In genomic region chr5:143495823-143496275, GRCh38 we compare ENCODE assay signal across 9 cellular contexts.
A peak's percentile ranks its signal among the peaks of the same experiment; 100 is the strongest.
DNase-seq lines count a peak whose midpoint lies in the region; ATAC-seq and TF ChIP-seq lines count a peak whose summit lies in the region.
"Had no signal": no experiment of that assay in that cellular context is flagged by ENCODE, and none has a peak within 500 bp of the region (broad histone marks: within the 10 kb centered on the region; RNA-seq: fewer than 3 reads in every experiment).

No MANE protein-coding gene starts in this region.

- peaks cover 15 to 45% (median 21%) of the 10 kb centered on the region in 3 donors for H3K4me1 ChIP-seq in esophagus squamous epithelium
- no peaks in the 10 kb centered on the region for H3K4me1 ChIP-seq in CD8-positive, alpha-beta T cell (ENCODE audit: insufficient read depth, low read length)

- no peak overlapping the region for H3K4me3 Mint-ChIP-seq in nephron progenitor cell
- H3K4me3 Mint-ChIP-seq in CD8-positive, alpha-beta T cell: no peak overlapping the region
- H3K4me3 Mint-ChIP-seq in activated T-cell treated with anti-CD3 and anti-CD28 coated beads, Interleukin-2, amount 50 U/mL, for 24 hours: no peak overlapping the region

- peaks cover 9% of the 10 kb centered on the region for H3K27me3 Mint-ChIP-seq in nephron progenitor cell (ENCODE audit: low read depth, poor library complexity)
- H3K27me3 Mint-ChIP-seq in CD8-positive, alpha-beta T cell (ENCODE audit: low read depth): no peaks in the 10 kb centered on the region
- H3K27me3 Mint-ChIP-seq in activated T-cell treated with anti-CD3 and anti-CD28 coated beads, Interleukin-2, amount 50 U/mL, for 24 hours: no peaks in the 10 kb centered on the region

- ATAC-seq in CD8-positive, alpha-beta T cell: no peak

- no peak for TF ChIP-seq POLR2A in esophagus squamous epithelium (IDR thresholded peaks at IDR 0.05)

- CTCF ChIA-PET in CD8-positive, alpha-beta T cell (lab: Charles Lee): no interaction called here

- H3K36me3 ChIP-seq in esophagus squamous epithelium: no peaks in the 10 kb centered on the region
- H3K36me3 ChIP-seq in CD8-positive, alpha-beta T cell (ENCODE audit: insufficient read depth, low read length): no peaks in the 10 kb centered on the region

- WGBS in esophagus squamous epithelium, 2 donors: 7 to 12% methylated on average over 2 of the region's 2 CpGs

- no peaks in the 10 kb centered on the region for H3K4me1 Mint-ChIP-seq in nephron progenitor cell
- no peaks in the 10 kb centered on the region for H3K4me1 Mint-ChIP-seq in CD8-positive, alpha-beta T cell (ENCODE audit: low read depth)
- H3K4me1 Mint-ChIP-seq in activated T-cell treated with anti-CD3 and anti-CD28 coated beads, Interleukin-2, amount 50 U/mL, for 24 hours (ENCODE audit: low read depth): no peaks in the 10 kb centered on the region

- POLR2A ChIA-PET in CD8-positive, alpha-beta T cell (lab: Charles Lee): no interaction called here

- peak overlapping the region in 1 of 4 donors; percentile 9 for H3K4me3 ChIP-seq in esophagus squamous epithelium
- H3K4me3 ChIP-seq in CD8-positive, alpha-beta T cell (ENCODE audit: low read depth, low read length): no peak overlapping the region

- H3K9me3 Mint-ChIP-seq in nephron progenitor cell: no peaks in the 10 kb centered on the region
- H3K9me3 Mint-ChIP-seq in CD8-positive, alpha-beta T cell: no peaks in the 10 kb centered on the region
- H3K9me3 Mint-ChIP-seq in activated T-cell treated with anti-CD3 and anti-CD28 coated beads, Interleukin-2, amount 50 U/mL, for 24 hours: no peaks in the 10 kb centered on the region

- peak overlapping the region; percentile 40 to 82 (median 66) for H3K27ac ChIP-seq in esophagus squamous epithelium
- no peak overlapping the region for H3K27ac ChIP-seq in CD8-positive, alpha-beta T cell (ENCODE audit: low read depth, low read length)

- no peak for TF ChIP-seq CTCF in esophagus squamous epithelium (IDR thresholded peaks at IDR 0.05)
- no peak for TF ChIP-seq CTCF in nephron progenitor cell (IDR thresholded peaks at IDR 0.05)
- TF ChIP-seq CTCF in CD8-positive, alpha-beta T cell (IDR thresholded peaks at IDR 0.05): no peak

- peak; percentile 93 for DNase-seq in G401 (ENCODE audit: low spot score)
- peak; percentile 67 for DNase-seq in NCI-H460 (ENCODE audit: extremely low read depth, low read depth)
- DNase-seq in esophagus squamous epithelium (lab: John Stamatoyannopoulos, UW): no peak
- DNase-seq in renal cortical epithelial cell (ENCODE audit: low read depth): peak; percentile 74
- DNase-seq in activated CD8-positive, alpha-beta memory T cell treated with anti-CD3 and anti-CD28 coated beads for 24 hours: no peak
- DNase-seq in nephron progenitor cell: no peak
- DNase-seq in CD8-positive, alpha-beta T cell: no peak
- DNase-seq in activated T-cell treated with anti-CD3 and anti-CD28 coated beads, Interleukin-2, amount 50 U/mL, for 24 hours: no peak
- DNase-seq: SIG-M5 had no signal

- no peaks in the 10 kb centered on the region for H3K27me3 ChIP-seq in esophagus squamous epithelium
- no peaks in the 10 kb centered on the region for H3K27me3 ChIP-seq in CD8-positive, alpha-beta T cell (ENCODE audit: insufficient read depth, low read length)

- intact Hi-C loops in esophagus squamous epithelium (cut with DNase I): no loop called here
- intact Hi-C loops in CD8-positive, alpha-beta T cell (cut with DNase I, micrococcal nuclease): no loop called here

- no peaks in the 10 kb centered on the region for H3K36me3 Mint-ChIP-seq in nephron progenitor cell (ENCODE audit: low read depth)
- H3K36me3 Mint-ChIP-seq in CD8-positive, alpha-beta T cell: no peaks in the 10 kb centered on the region
- no peaks in the 10 kb centered on the region for H3K36me3 Mint-ChIP-seq in activated T-cell treated with anti-CD3 and anti-CD28 coated beads, Interleukin-2, amount 50 U/mL, for 24 hours (ENCODE audit: low read depth)

- no peaks in the 10 kb centered on the region for H3K9me3 ChIP-seq in esophagus squamous epithelium
- no peaks in the 10 kb centered on the region for H3K9me3 ChIP-seq in CD8-positive, alpha-beta T cell (ENCODE audit: low read length)

- no peak overlapping the region for H3K27ac Mint-ChIP-seq in nephron progenitor cell
- H3K27ac Mint-ChIP-seq in CD8-positive, alpha-beta T cell: no peak overlapping the region
- H3K27ac Mint-ChIP-seq in activated T-cell treated with anti-CD3 and anti-CD28 coated beads, Interleukin-2, amount 50 U/mL, for 24 hours: no peak overlapping the region

- in situ Hi-C loops in G401 (cut with HindIII; ENCODE audit: low sequenced_read_pairs): no loop called here

Comparison
In these comparisons a context has a peak if more than half of its experiments do, and no peak if none do; other contexts are left out.
1. DNase-seq: peak in G401 (single experiment), NCI-H460 (single experiment) and renal cortical epithelial cell (single experiment); none in esophagus squamous epithelium (single experiment), activated CD8-positive, alpha-beta memory T cell treated with anti-CD3 and anti-CD28 coated beads for 24 hours (single experiment), nephron progenitor cell (single experiment), CD8-positive, alpha-beta T cell (0 of 7) and activated T-cell treated with anti-CD3 and anti-CD28 coated beads, Interleukin-2, amount 50 U/mL, for 24 hours (single experiment).